In the genomic region with DNA sequence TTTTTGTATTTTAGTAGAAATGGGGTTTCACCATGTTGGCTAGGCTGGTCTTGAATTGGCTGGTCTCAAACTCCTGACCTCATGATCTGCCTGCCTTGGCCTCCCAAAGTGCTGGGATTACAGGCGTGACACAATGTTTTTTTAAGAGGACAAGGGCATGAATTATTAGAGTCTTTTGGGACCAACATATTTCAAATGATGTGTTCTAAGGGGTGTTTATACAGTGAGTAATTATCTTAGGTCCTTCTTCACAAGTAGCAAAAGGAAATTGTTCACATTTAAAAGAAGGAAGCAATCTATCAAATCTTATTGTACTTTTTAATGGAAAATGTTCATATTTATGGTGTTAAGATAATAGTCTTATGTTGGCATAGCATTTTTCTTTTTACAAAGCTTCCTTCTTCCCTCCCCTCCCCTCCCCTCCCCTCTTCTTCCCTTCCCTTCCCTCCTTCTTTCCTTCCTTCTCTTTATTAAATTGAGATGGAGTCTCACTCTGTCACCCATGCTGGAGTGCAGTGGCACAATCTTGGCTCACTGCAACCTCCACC, we compare ENCODE assay signal across 19 cellular contexts. TPM values are rescaled to one million over a fixed set of nuclear protein-coding genes. Genes with fewer than 3 reads are reported as not detected.
DNase-seq lines count a peak whose midpoint lies in the region; ATAC-seq, FAIRE-seq and TF ChIP-seq lines count a peak whose summit lies in the region.
"Had no signal": no experiment of that assay in that cellular context is flagged by ENCODE, and none has a peak within 500 bp of the region (broad histone marks: within the 10 kb centered on the region; RNA-seq: fewer than 3 reads in every experiment).

No MANE protein-coding gene starts in this region.

- 93% methylated on average over 1 of the region's 1 CpG for WGBS in K562 (ENCODE audit: insufficient coverage, low coverage, missing lambda C conversion rate)
- 100% methylated on average over 1 of the region's 1 CpG for WGBS in mammary epithelial cell (ENCODE audit: low coverage, missing lambda C conversion rate)

- in situ Hi-C loops in K562 (cut with MboI) (no loop called here), mammary epithelial cell (cut with MboI; ENCODE audit: low sequenced_read_pairs in 2 of 2) (no loop called here)

- H3K9me3 ChIP-seq in K562 (replicated peaks; ENCODE audit: control insufficient read depth, insufficient read depth, low read depth, low read length) (no peaks in the 10 kb centered on the region), mammary epithelial cell (replicated peaks; ENCODE audit: insufficient read depth, low read length) (no peaks in the 10 kb centered on the region)

- peaks cover 15% of the 10 kb centered on the region for H3K36me3 ChIP-seq in ACC112 (ENCODE audit: insufficient read depth, low read length)
- H3K36me3 ChIP-seq in K562 (ENCODE audit: control insufficient read depth, insufficient read depth, low read length) = peaks cover 5% of the 10 kb centered on the region; the same call in 1 of the 3 replicates
- H3K36me3 ChIP-seq in mammary epithelial cell (ENCODE audit: insufficient read depth, low read length) = peaks cover 11% of the 10 kb centered on the region

- POLR2A ChIA-PET in K562 (lab: Yijun Ruan, JAX) = no interaction called here

- TF ChIP-seq RAD21 in K562 (CRISPR knock-in tag; conservative IDR thresholded peaks at IDR 0.05 in 1 of 2, IDR thresholded peaks at IDR 0.05 in 1 of 2) = no peak

- ATAC-seq in K562 = no peak
- ATAC-seq in omental fat pad (ENCODE audit: low FRiP score) = no peak
- ATAC-seq: GM23338 had no signal

- H3K79me2 ChIP-seq in ACC112 (ENCODE audit: control insufficient read depth, insufficient read depth, low read length, unreplicated experiment) (peaks cover 29% of the 10 kb centered on the region), K562 (ENCODE audit: control insufficient read depth, insufficient read depth, low read length) (peaks cover 5% of the 10 kb centered on the region; the same call in 2 of the 3 replicates), mammary epithelial cell (ENCODE audit: insufficient read depth, low read length) (peaks cover 37% of the 10 kb centered on the region)

- DNase-seq in K562 (ENCODE audit: extremely low read depth in 1 of 4, low spot score in 3 of 4) (no peak), fibroblast of mammary gland (ENCODE audit: low read depth) (peak; percentile 51), mammary epithelial cell (no peak), omental fat pad (ENCODE audit: low spot score) (no peak)
- DNase-seq in stimulated activated CD4-positive, alpha-beta T cell treated with anti-CD3 and anti-CD28 coated beads, Interleukin-1b, Interleukin-23, amount 100 ng/mL, for 48 hours = no peak
- DNase-seq: AML-193; CD4-positive, alpha-beta T cell; DMS153; DMS79; GDM1; HCEC 1CT; IMR-90 had no signal

- CTCF ChIA-PET in K562 (lab: Yijun Ruan, JAX; ENCODE audit: low intra/inter-chr PET ratio) (no interaction called here), mammary epithelial cell (lab: Charles Lee; ENCODE audit: low non-redundant PET) (no interaction called here)

- H3K9me1 ChIP-seq in K562 (ENCODE audit: control insufficient read depth, insufficient read depth, low read length) = no peaks in the 10 kb centered on the region

- TF ChIP-seq CTCF in K562 (IDR thresholded peaks at IDR 0.05 in 2 of 3, conservative IDR thresholded peaks at IDR 0.05 in 1 of 3; ENCODE audit: insufficient read depth in 2 of 3, low read depth in 1 of 3, low read length in 3 of 3) (no peak), fibroblast of mammary gland (conservative IDR thresholded peaks at IDR 0.05; ENCODE audit: control insufficient read depth, insufficient read depth, low read depth, low read length) (no peak), mammary epithelial cell (conservative IDR thresholded peaks at IDR 0.05 in 1 of 2, IDR thresholded peaks at IDR 0.05 in 1 of 2; ENCODE audit: extremely low read depth in 1 of 2, insufficient read depth in 1 of 2, low read depth in 1 of 2, low read length in 2 of 2) (no peak), omental fat pad (IDR thresholded peaks at IDR 0.05) (no peak)

- H2AFZ ChIP-seq in ACC112 (ENCODE audit: low read length, unreplicated experiment) = no peak overlapping the region
- no peak overlapping the region for H2AFZ ChIP-seq in K562 (ENCODE audit: low read depth, low read length)
- no peak overlapping the region for H2AFZ ChIP-seq in mammary epithelial cell (ENCODE audit: low read depth, low read length)
- H2AFZ ChIP-seq: GM23338 had no signal

- TF ChIP-seq EP300 in K562 (IDR thresholded peaks at IDR 0.05; ENCODE audit: low read length) = no peak

- H3K9ac ChIP-seq in K562 (ENCODE audit: insufficient read depth in 1 of 2, low read depth in 2 of 2, low read length in 2 of 2) = no peak overlapping the region
- H3K9ac ChIP-seq in mammary epithelial cell (ENCODE audit: insufficient read depth, low read length) = no peak overlapping the region

- H4K20me1 ChIP-seq in K562 (replicated peaks; ENCODE audit: control insufficient read depth, insufficient read depth, low read length) (no peaks in the 10 kb centered on the region), mammary epithelial cell (ENCODE audit: insufficient read depth, low read length) (no peaks in the 10 kb centered on the region)

- no peak for TF ChIP-seq POLR2A in K562 (conservative IDR thresholded peaks at IDR 0.05)

- FAIRE-seq in K562 (lab: Jason Lieb, UNC) = no peak
- FAIRE-seq: A204.1, GM12892, GM18507, H54 had no signal

- no TSS peak for BruUV-seq in K562 (replicated peaks; lab: Mats Ljungman, UMichigan)
- BruUV-seq in mammary epithelial cell (replicated peaks; lab: Mats Ljungman, UMichigan) = no TSS peak

- intact Hi-C loops in K562 (cut with micrococcal nuclease) = no loop called here
- intact Hi-C loops in mammary epithelial cell (cut with micrococcal nuclease) = no loop called here

- H3K4me3 ChIP-seq in ACC112 (ENCODE audit: low read depth, low read length) = no peak overlapping the region
- H3K4me3 ChIP-seq in K562 = no peak overlapping the region
- H3K4me3 ChIP-seq in fibroblast of mammary gland (ENCODE audit: control insufficient read depth, low read depth, low read length) = no peak overlapping the region
- no peak overlapping the region for H3K4me3 ChIP-seq in mammary epithelial cell (replicated peaks in 1 of 3; ENCODE audit: insufficient read depth in 1 of 3, low read depth in 2 of 3, low read length in 3 of 3)
- H3K4me3 ChIP-seq: GM23338 had no signal

- no peaks in the 10 kb centered on the region for H3K27me3 ChIP-seq in ACC112 (ENCODE audit: insufficient read depth, low read length)
- no peaks in the 10 kb centered on the region for H3K27me3 ChIP-seq in K562 (ENCODE audit: control insufficient read depth in 2 of 2, insufficient read depth in 2 of 2, low read length in 2 of 2)
- no peaks in the 10 kb centered on the region for H3K27me3 ChIP-seq in mammary epithelial cell (ENCODE audit: insufficient read depth, low read length)

- peak overlapping the region; percentile 38; the same call in 1 of the 2 replicates for H3K27ac ChIP-seq in ACC112 (ENCODE audit: low read depth, low read length)
- no peak overlapping the region for H3K27ac ChIP-seq in K562 (ENCODE audit: extremely low read depth, low read depth, low read length)
- H3K27ac ChIP-seq in mammary epithelial cell (ENCODE audit: insufficient read depth, low read depth, low read length) = no peak overlapping the region
- H3K27ac ChIP-seq: C4-2B had no signal

- H3K4me2 ChIP-seq in K562 (ENCODE audit: insufficient read depth, low read length) (no peak overlapping the region), mammary epithelial cell (ENCODE audit: insufficient read depth, low read depth, low read length) (no peak overlapping the region)
- H3K4me2 ChIP-seq: GM23338 had no signal

- H3K4me1 ChIP-seq in ACC112 (ENCODE audit: control insufficient read depth, insufficient read depth, low read length, unreplicated experiment) (peaks cover 16% of the 10 kb centered on the region), K562 (replicated peaks in 1 of 2; ENCODE audit: control insufficient read depth in 2 of 2, insufficient read depth in 2 of 2, low read length in 2 of 2) (peaks cover 3 to 5% of the 10 kb centered on the region in 2 experiments; a peak in 3 of 5 replicates), mammary epithelial cell (ENCODE audit: insufficient read depth, low read length) (peaks cover 5% of the 10 kb centered on the region)

- dilution Hi-C loops in mammary epithelial cell (cut with HindIII; ENCODE audit: low sequenced_read_pairs) = no loop called here

RNA-seq across cellular contexts. Expression of gene GNG10, which starts 6.7 kb away (rescaled TPM):
- total RNA-seq in K562 (2011; cell fraction: chromatin; rRNA removed; ENCODE audit: low replicate concordance) = 2.5 and 10.5 TPM in 2 replicates
- 2.8 and 3.4 TPM in 2 replicates for total RNA-seq in K562 (2011; cell fraction: nucleolus; rRNA removed)
- 5.0 and 13.4 TPM in 2 replicates for total RNA-seq in K562 (2011; cell fraction: nucleoplasm; rRNA removed)
- total RNA-seq in K562 (2014; rRNA removed) = 15.3 and 15.6 TPM in 2 replicates
- 28.0 and 28.3 TPM in 2 replicates for total RNA-seq in K562 (2014; rRNA removed; fragmentation: Illumina TruSeq; extraction: Trizol)
- 25.0 and 26.3 TPM in 2 replicates for total RNA-seq in K562 (2015; rRNA removed; fragmentation: Illumina TruSeq; extraction: Trizol)
- 13.1 and 16.3 TPM in 2 replicates for total RNA-seq in K562 (2021)
- 30.3 and 37.8 TPM in 2 replicates for polyA plus RNA-seq in K562 (2011; rRNA removed)
- polyA plus RNA-seq in K562 (2011; cell fraction: cytosol; rRNA removed) = 12.9 and 20.7 TPM in 2 replicates
- 4.8 and 7.1 TPM in 2 replicates for polyA plus RNA-seq in K562 (2011; cell fraction: nucleus; rRNA removed)
- 24.2 and 24.8 TPM in 2 replicates for polyA plus RNA-seq in K562 (2012)
- 24.2 and 28.4 TPM in 2 replicates for polyA plus RNA-seq in K562 (2014; fragmentation: Illumina TruSeq; extraction: Trizol)
- polyA plus RNA-seq in K562 (2014; fragmentation: Nextera tagmentation; extraction: Ambion mirVana) = 10 to 100 TPM; 32.6 to 35.3 TPM
- polyA plus RNA-seq in K562 (2014; rRNA removed) = 32.1 and 34.3 TPM in 2 replicates
- polyA minus RNA-seq in K562 (2011; rRNA and poly(A)+ RNA removed) = 6.1 and 7.4 TPM in 2 replicates
- polyA minus RNA-seq in K562 (2011; cell fraction: cytosol; rRNA and poly(A)+ RNA removed) = 2.8 and 3.1 TPM in 2 replicates
- polyA minus RNA-seq in K562 (2011; cell fraction: nucleus; rRNA and poly(A)+ RNA removed) = 1.6 and 3.2 TPM in 2 replicates
- total RNA-seq in mammary epithelial cell = 10 to 100 TPM; 51.7 to 70.3 TPM
- 58.8 TPM for polyA plus RNA-seq in mammary epithelial cell
- 33.7 TPM for polyA minus RNA-seq in mammary epithelial cell
- 100 to 1,000 TPM in 3 of 4 donors, 10 to 100 TPM in 1; 98.4 to 120 (median 104) TPM for total RNA-seq in omental fat pad

RNA-seq across cellular contexts. Expression of gene DNAJC25, which starts 37.0 kb away (rescaled TPM):
- 5.8 and 23.0 TPM in 2 replicates for total RNA-seq in K562 (2011; cell fraction: chromatin; rRNA removed; ENCODE audit: low replicate concordance)
- 5.7 and 7.2 TPM in 2 replicates for total RNA-seq in K562 (2011; cell fraction: nucleolus; rRNA removed)
- total RNA-seq in K562 (2011; cell fraction: nucleoplasm; rRNA removed) = 9.8 and 15.7 TPM in 2 replicates
- total RNA-seq in K562 (2014; rRNA removed) (6.1 and 6.6 TPM in 2 replicates), K562 (2014; rRNA removed; fragmentation: Illumina TruSeq; extraction: Trizol) (7.1 and 8.1 TPM in 2 replicates), K562 (2015; rRNA removed; fragmentation: Illumina TruSeq; extraction: Trizol) (7.0 and 8.4 TPM in 2 replicates), K562 (2021) (5.6 and 5.7 TPM in 2 replicates), mammary epithelial cell (1 to 10 TPM; 4.5 to 9.4 TPM), omental fat pad (10 to 100 TPM; 10.4 to 15.1 (median 14.0) TPM)
- polyA plus RNA-seq in K562 (2011; rRNA removed) (8.9 and 10.7 TPM in 2 replicates), K562 (2014; fragmentation: Illumina TruSeq; extraction: Trizol) (7.0 and 9.1 TPM in 2 replicates), K562 (2014; fragmentation: Nextera tagmentation; extraction: Ambion mirVana) (1 to 10 TPM; 3.7 to 4.4 TPM), K562 (2014; rRNA removed) (8.4 and 11.2 TPM in 2 replicates), mammary epithelial cell (3.2 TPM)
- 3.0 and 3.7 TPM in 2 replicates for polyA plus RNA-seq in K562 (2011; cell fraction: cytosol; rRNA removed)
- 8.2 and 12.9 TPM in 2 replicates for polyA plus RNA-seq in K562 (2011; cell fraction: nucleus; rRNA removed)
- 6.4 and 7.7 TPM in 2 replicates for polyA plus RNA-seq in K562 (2012)
- 3.7 and 4.6 TPM in 2 replicates for polyA minus RNA-seq in K562 (2011; rRNA and poly(A)+ RNA removed)
- polyA minus RNA-seq in K562 (2011; cell fraction: cytosol; rRNA and poly(A)+ RNA removed) = 1.1 and 1.7 TPM in 2 replicates
- polyA minus RNA-seq in K562 (2011; cell fraction: nucleus; rRNA and poly(A)+ RNA removed) = 3.9 and 6.0 TPM in 2 replicates
- polyA minus RNA-seq in mammary epithelial cell = not detected
